In genomic region chr4:78483811-78484210, GRCh38 we compare ENCODE assay signal across 29 cellular contexts.
"Had no signal": no experiment of that assay in that cellular context is flagged by ENCODE, and none has a peak within 500 bp of the region (broad histone marks: within the 10 kb centered on the region; RNA-seq: fewer than 3 reads in every experiment).

No MANE protein-coding gene starts in this region.

- H3K9me3 Mint-ChIP-seq: activated B cell treated with CpG ODN at 0.5 μM for 24 hours; activated CD4-positive, alpha-beta memory T cell treated with anti-CD3 and anti-CD28 coated beads for 36 hours; activated CD4-positive, alpha-beta T cell treated with anti-CD3 and anti-CD28 coated beads, Interleukin-2, amount 10 ng/mL, durations not matched to agents 24 days and 14 days; activated CD8-positive, alpha-beta T cell treated with anti-CD3 and anti-CD28 coated beads for 36 hours; activated naive CD4-positive, alpha-beta T cell treated with anti-CD3 and anti-CD28 coated beads, Interleukin-2, amount 10 ng/mL, durations not matched to agents 7 days and 5 days; activated naive CD4-positive, alpha-beta T cell treated with anti-CD3 and anti-CD28 coated beads, Interleukin-2, amount 50 U/mL, for 24 hours; activated naive CD8-positive, alpha-beta T cell treated with anti-CD3 and anti-CD28 coated beads, Interleukin-2, amount 10 ng/mL, durations not matched to agents 7 days and 5 days; activated naive CD8-positive, alpha-beta T cell treated with anti-CD3 and anti-CD28 coated beads, Interleukin-2, amount 50 U/mL, for 24 hours; activated T-cell treated with anti-CD3 and anti-CD28 coated beads, Interleukin-2, amount 50 U/mL, for 24 hours; activated T-helper 2 cell treated with anti-CD3 and anti-CD28 coated beads, Interferon-gamma antibody, Interleukin-2, Interleukin-4, amounts not matched to agents 10 μg/mL and 5 μg/mL and 100 μg/mL, durations not matched to agents 14 hours and 24 hours and 36 hours; brain; central memory CD8-positive, alpha-beta T cell; T-cell had no signal

- ATAC-seq: activated CD8-positive, alpha-beta memory T cell treated with anti-CD3 and anti-CD28 coated beads, Interleukin-2, amount 10 ng/mL, durations not matched to agents 7 days and 5 days; activated CD8-positive, alpha-beta T cell treated with anti-CD3 and anti-CD28 coated beads for 36 hours; activated naive CD8-positive, alpha-beta T cell treated with anti-CD3 and anti-CD28 coated beads, Interleukin-2, amount 50 U/mL, for 24 hours; T-cell; T-helper 17 cell had no signal

- H3K27ac Mint-ChIP-seq: activated B cell treated with CpG ODN at 0.5 μM for 24 hours; activated CD4-positive, alpha-beta memory T cell treated with anti-CD3 and anti-CD28 coated beads for 36 hours; activated CD4-positive, alpha-beta T cell treated with anti-CD3 and anti-CD28 coated beads, Interleukin-2, amount 10 ng/mL, durations not matched to agents 24 days and 14 days; activated CD8-positive, alpha-beta memory T cell treated with anti-CD3 and anti-CD28 coated beads, Interleukin-2, amount 10 ng/mL, durations not matched to agents 7 days and 5 days; activated CD8-positive, alpha-beta T cell treated with anti-CD3 and anti-CD28 coated beads for 36 hours; activated naive CD4-positive, alpha-beta T cell treated with anti-CD3 and anti-CD28 coated beads, Interleukin-2, amount 10 ng/mL, durations not matched to agents 7 days and 5 days; activated naive CD4-positive, alpha-beta T cell treated with anti-CD3 and anti-CD28 coated beads, Interleukin-2, amount 50 U/mL, for 24 hours; activated naive CD8-positive, alpha-beta T cell; activated naive CD8-positive, alpha-beta T cell treated with anti-CD3 and anti-CD28 coated beads, Interleukin-2, amount 10 ng/mL, durations not matched to agents 7 days and 5 days; activated naive CD8-positive, alpha-beta T cell treated with anti-CD3 and anti-CD28 coated beads, Interleukin-2, amount 50 U/mL, for 24 hours; activated T-cell treated with anti-CD3 and anti-CD28 coated beads, Interleukin-2, amount 50 U/mL, for 24 hours; activated T-helper 2 cell treated with anti-CD3 and anti-CD28 coated beads, Interferon-gamma antibody, Interleukin-2, Interleukin-4, amounts not matched to agents 10 μg/mL and 5 μg/mL and 100 μg/mL, durations not matched to agents 14 hours and 24 hours and 36 hours; brain; T-cell; T-helper 17 cell had no signal

- DNase-seq: activated B cell treated with CpG ODN at 0.5 μM for 24 hours; activated CD4-positive, alpha-beta memory T cell treated with anti-CD3 and anti-CD28 coated beads for 36 hours; activated CD4-positive, alpha-beta T cell treated with anti-CD3 and anti-CD28 coated beads for 4 hours; activated CD4-positive, alpha-beta T cell treated with anti-CD3 and anti-CD28 coated beads, Interleukin-2, amount 10 ng/mL, durations not matched to agents 24 days and 14 days; activated CD4-positive, alpha-beta T cell treated with anti-CD3 and anti-CD28 coated beads, Interleukin-2, amount 50 U/mL, for 1 hour; activated CD4-positive, alpha-beta T cell treated with anti-CD3 and anti-CD28 coated beads, Interleukin-2, amount 50 U/mL, for 4 hours; activated CD4-positive, CD25-positive, alpha-beta regulatory T cell treated with anti-CD3 and anti-CD28 coated beads, Interleukin-2, amount 50 U/mL, for 72 hours; activated CD8-positive, alpha-beta memory T cell treated with anti-CD3 and anti-CD28 coated beads, Interleukin-2, amount 10 ng/mL, durations not matched to agents 7 days and 5 days; activated CD8-positive, alpha-beta memory T cell treated with anti-CD3 and anti-CD28 coated beads, Interleukin-2, amount 50 U/mL, for 48 hours; activated CD8-positive, alpha-beta T cell treated with anti-CD3 and anti-CD28 coated beads for 36 hours; activated effector memory CD4-positive, alpha-beta T cell treated with Interleukin-2 at 50 U/mL for 16 hours; activated gamma-delta T cell; activated naive CD4-positive, alpha-beta T cell treated with anti-CD3 and anti-CD28 coated beads, Interleukin-2, amount 10 ng/mL, durations not matched to agents 7 days and 5 days; activated naive CD4-positive, alpha-beta T cell treated with Interleukin-2 at 50 U/mL for 16 hours; activated naive CD8-positive, alpha-beta T cell treated with anti-CD3 and anti-CD28 coated beads, Interleukin-2, amount 10 ng/mL, durations not matched to agents 7 days and 5 days; activated naive CD8-positive, alpha-beta T cell treated with anti-CD3 and anti-CD28 coated beads, Interleukin-2, amount 50 U/mL, for 24 hours; activated T-cell treated with anti-CD3 and anti-CD28 coated beads, Interleukin-2, amount 50 U/mL, for 24 hours; activated T-cell treated with anti-CD3 and anti-CD28 coated beads, Interleukin-2, amount 50 U/mL, for 48 hours; amygdala; anterior cingulate cortex; caudate nucleus; cerebellar nuclear complex; T-cell; T-helper 17 cell had no signal

- H3K4me3 Mint-ChIP-seq: activated B cell treated with CpG ODN at 0.5 μM for 24 hours; activated CD4-positive, alpha-beta memory T cell treated with anti-CD3 and anti-CD28 coated beads for 36 hours; activated CD4-positive, alpha-beta T cell treated with anti-CD3 and anti-CD28 coated beads, Interleukin-2, amount 10 ng/mL, durations not matched to agents 24 days and 14 days; activated CD8-positive, alpha-beta memory T cell treated with anti-CD3 and anti-CD28 coated beads, Interleukin-2, amount 10 ng/mL, durations not matched to agents 7 days and 5 days; activated CD8-positive, alpha-beta T cell treated with anti-CD3 and anti-CD28 coated beads for 36 hours; activated naive CD4-positive, alpha-beta T cell treated with anti-CD3 and anti-CD28 coated beads, Interleukin-2, amount 10 ng/mL, durations not matched to agents 7 days and 5 days; activated naive CD4-positive, alpha-beta T cell treated with anti-CD3 and anti-CD28 coated beads, Interleukin-2, amount 50 U/mL, for 24 hours; activated naive CD8-positive, alpha-beta T cell; activated naive CD8-positive, alpha-beta T cell treated with anti-CD3 and anti-CD28 coated beads, Interleukin-2, amount 10 ng/mL, durations not matched to agents 7 days and 5 days; activated naive CD8-positive, alpha-beta T cell treated with anti-CD3 and anti-CD28 coated beads, Interleukin-2, amount 50 U/mL, for 24 hours; activated T-cell treated with anti-CD3 and anti-CD28 coated beads, Interleukin-2, amount 50 U/mL, for 24 hours; brain; central memory CD8-positive, alpha-beta T cell; T-cell; T-helper 17 cell had no signal

- H3K27me3 Mint-ChIP-seq: brain had no signal

- H3K4me1 Mint-ChIP-seq: activated B cell treated with CpG ODN at 0.5 μM for 24 hours; activated CD4-positive, alpha-beta T cell treated with anti-CD3 and anti-CD28 coated beads, Interleukin-2, amount 10 ng/mL, durations not matched to agents 24 days and 14 days; activated CD8-positive, alpha-beta memory T cell treated with anti-CD3 and anti-CD28 coated beads, Interleukin-2, amount 10 ng/mL, durations not matched to agents 7 days and 5 days; activated naive CD4-positive, alpha-beta T cell treated with anti-CD3 and anti-CD28 coated beads, Interleukin-2, amount 10 ng/mL, durations not matched to agents 7 days and 5 days; activated naive CD4-positive, alpha-beta T cell treated with anti-CD3 and anti-CD28 coated beads, Interleukin-2, amount 50 U/mL, for 24 hours; activated naive CD8-positive, alpha-beta T cell treated with anti-CD3 and anti-CD28 coated beads, Interleukin-2, amount 10 ng/mL, durations not matched to agents 7 days and 5 days; activated naive CD8-positive, alpha-beta T cell treated with anti-CD3 and anti-CD28 coated beads, Interleukin-2, amount 50 U/mL, for 24 hours; central memory CD8-positive, alpha-beta T cell; T-cell; T-helper 17 cell had no signal

- H3K36me3 Mint-ChIP-seq: activated CD4-positive, alpha-beta memory T cell treated with anti-CD3 and anti-CD28 coated beads for 36 hours; activated CD8-positive, alpha-beta memory T cell treated with anti-CD3 and anti-CD28 coated beads, Interleukin-2, amount 10 ng/mL, durations not matched to agents 7 days and 5 days; activated naive CD4-positive, alpha-beta T cell treated with anti-CD3 and anti-CD28 coated beads, Interleukin-2, amount 10 ng/mL, durations not matched to agents 7 days and 5 days; activated naive CD4-positive, alpha-beta T cell treated with anti-CD3 and anti-CD28 coated beads, Interleukin-2, amount 50 U/mL, for 24 hours; activated naive CD8-positive, alpha-beta T cell; activated naive CD8-positive, alpha-beta T cell treated with anti-CD3 and anti-CD28 coated beads, Interleukin-2, amount 10 ng/mL, durations not matched to agents 7 days and 5 days; T-cell had no signal
